9 cellular contexts compared by ENCODE assay signal in the genomic region with DNA sequence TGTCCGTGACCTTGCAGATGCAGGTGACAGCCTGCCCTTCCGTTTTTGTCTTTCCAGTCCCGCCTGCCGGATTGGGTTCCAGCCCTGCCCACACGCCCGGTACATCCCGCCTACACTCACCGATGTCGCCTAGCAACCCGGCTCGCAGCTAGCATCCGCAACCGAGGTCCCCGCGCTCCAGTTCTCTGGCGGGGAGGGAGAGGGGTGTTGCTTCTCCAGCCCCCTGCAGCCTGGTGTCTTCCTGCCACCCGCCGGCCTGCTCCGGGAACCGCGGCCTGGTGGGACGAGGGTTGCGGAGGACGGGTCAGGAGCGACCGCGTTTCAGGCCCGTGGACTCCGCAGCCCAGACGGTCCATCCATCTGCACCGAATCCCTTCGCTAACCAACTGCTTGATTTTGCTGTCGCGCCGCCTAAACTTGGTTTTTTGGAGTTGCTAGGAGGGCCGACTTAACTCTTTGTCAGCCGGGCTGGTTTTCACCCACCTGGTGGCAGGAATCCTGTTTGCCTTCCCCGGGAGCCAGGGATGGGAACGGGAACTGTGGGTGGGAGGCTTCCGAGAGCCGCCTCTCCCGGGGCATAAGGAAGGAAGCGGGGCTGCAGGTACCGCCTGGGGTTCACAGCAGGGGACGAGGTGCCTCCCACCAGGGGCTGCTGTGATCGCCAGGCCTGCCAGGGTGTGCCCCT. TPM values are rescaled to one million over a fixed set of nuclear protein-coding genes. Genes with fewer than 3 reads are reported as not detected.
A peak's percentile ranks its signal among the peaks of the same experiment; 100 is the strongest.
DNase-seq lines count a peak whose midpoint lies in the region; ATAC-seq and TF ChIP-seq lines count a peak whose summit lies in the region.
"Had no signal": no experiment of that assay in that cellular context is flagged by ENCODE, and none has a peak within 500 bp of the region (broad histone marks: within the 10 kb centered on the region; RNA-seq: fewer than 3 reads in every experiment).

No MANE protein-coding gene starts in this region.

- peaks cover 3% of the 10 kb centered on the region; the same call in 1 of the 2 replicates for H3K9me3 ChIP-seq in SJCRH30 (replicated peaks)

- TF ChIP-seq CTCF in astrocyte of the spinal cord (IDR thresholded peaks at IDR 0.05; ENCODE audit: low read depth, low read length): peak; percentile 40

- no peaks in the 10 kb centered on the region for H3K36me3 ChIP-seq in SJCRH30

- peak; percentile 56 for DNase-seq in ELF-1 (ENCODE audit: low read depth, low spot score)
- DNase-seq in astrocyte of the spinal cord (ENCODE audit: low read depth, low spot score): no peak
- DNase-seq in inferior parietal cortex (ENCODE audit: extremely low spot score): peak; percentile 34
- DNase-seq in stimulated activated CD8-positive, alpha-beta memory T cell treated with anti-CD3 and anti-CD28 coated beads, Interleukin-12 subunit alpha, Interleukin-12 subunit beta, amount 100 ng/mL, for 1 hour (ENCODE audit: low read depth): peak; percentile 36
- no peak for DNase-seq in SJCRH30

- peaks cover 4% of the 10 kb centered on the region; the same call in 1 of the 2 replicates for H3K4me1 ChIP-seq in SJCRH30

- ATAC-seq in SK-N-SH treated with all-trans-retinoic acid at 6 μM for 48 hours (peak; percentile 70), GM21528 (IDR thresholded peaks at IDR 0.05; ENCODE audit: low FRiP score, unreplicated experiment) (no peak), HG03342 (IDR thresholded peaks at IDR 0.05; ENCODE audit: unreplicated experiment) (no peak)

- peaks cover 20% of the 10 kb centered on the region for H3K27me3 ChIP-seq in SJCRH30

- H3K4me3 ChIP-seq in astrocyte of the spinal cord (ENCODE audit: low read depth, low read length): no peak overlapping the region
- H3K4me3 ChIP-seq in SJCRH30: no peak overlapping the region

- no peak overlapping the region for H3K27ac ChIP-seq in SJCRH30
- H3K27ac ChIP-seq: HL-60 had no signal

- in situ Hi-C loops in astrocyte of the spinal cord (cut with HindIII; ENCODE audit: low sequenced_read_pairs): no loop called here

TF ChIP-seq in SK-N-SH treated with all-trans-retinoic acid at 6 μM for 48 hours, 23 proteins besides CTCF, POLR2A, EP300 and RAD21:
- TF ChIP-seq OSR1 (CRISPR knock-in tag; IDR thresholded peaks at IDR 0.05) (no peak), ESRRG (CRISPR knock-in tag; IDR thresholded peaks at IDR 0.05) (no peak), ZNF70 (CRISPR knock-in tag; IDR thresholded peaks at IDR 0.05) (no peak)
- TF ChIP-seq, protein P1, sequence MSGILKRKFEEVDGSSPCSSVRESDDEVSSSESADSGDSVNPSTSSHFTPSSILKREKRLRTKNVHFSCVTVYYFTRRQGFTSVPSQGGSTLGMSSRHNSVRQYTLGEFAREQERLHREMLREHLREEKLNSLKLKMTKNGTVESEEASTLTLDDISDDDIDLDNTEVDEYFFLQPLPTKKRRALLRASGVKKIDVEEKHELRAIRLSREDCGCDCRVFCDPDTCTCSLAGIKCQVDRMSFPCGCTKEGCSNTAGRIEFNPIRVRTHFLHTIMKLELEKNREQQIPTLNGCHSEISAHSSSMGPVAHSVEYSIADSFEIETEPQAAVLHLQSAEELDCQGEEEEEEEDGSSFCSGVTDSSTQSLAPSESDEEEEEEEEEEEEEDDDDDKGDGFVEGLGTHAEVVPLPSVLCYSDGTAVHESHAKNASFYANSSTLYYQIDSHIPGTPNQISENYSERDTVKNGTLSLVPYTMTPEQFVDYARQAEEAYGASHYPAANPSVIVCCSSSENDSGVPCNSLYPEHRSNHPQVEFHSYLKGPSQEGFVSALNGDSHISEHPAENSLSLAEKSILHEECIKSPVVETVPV (CRISPR knock-in tag; IDR thresholded peaks at IDR 0.05): no peak

RNA-seq across cellular contexts. Expression of a gene that starts 15.4 kb away (rescaled TPM):
- not detected in 2 replicates for total RNA-seq in SJCRH30 (2014; rRNA removed; shearing (Covaris generic))

RNA-seq across cellular contexts. Expression of a gene that starts 29.5 kb away (rescaled TPM):
- not detected in 2 replicates for total RNA-seq in SJCRH30 (2014; rRNA removed; shearing (Covaris generic))

RNA-seq across cellular contexts. Expression of a gene that starts 39.1 kb away (rescaled TPM):
- total RNA-seq in SJCRH30 (2014; rRNA removed; shearing (Covaris generic)): 23.9 and 29.4 TPM in 2 replicates

RNA-seq across cellular contexts. Expression of a gene that starts 40.1 kb away (rescaled TPM):
- 15.0 and 15.2 TPM in 2 replicates for total RNA-seq in SJCRH30 (2014; rRNA removed; shearing (Covaris generic))

Comparison
In these comparisons a context has a peak if more than half of its experiments do, and no peak if none do; other contexts are left out.
1. DNase-seq: peak in ELF-1 (single experiment), inferior parietal cortex (single experiment) and stimulated activated CD8-positive, alpha-beta memory T cell treated with anti-CD3 and anti-CD28 coated beads, Interleukin-12 subunit alpha, Interleukin-12 subunit beta, amount 100 ng/mL, for 1 hour (single experiment); none in astrocyte of the spinal cord (single experiment) and SJCRH30 (0 of 2).